15 cellular contexts compared by ENCODE assay signal in the genomic region with DNA sequence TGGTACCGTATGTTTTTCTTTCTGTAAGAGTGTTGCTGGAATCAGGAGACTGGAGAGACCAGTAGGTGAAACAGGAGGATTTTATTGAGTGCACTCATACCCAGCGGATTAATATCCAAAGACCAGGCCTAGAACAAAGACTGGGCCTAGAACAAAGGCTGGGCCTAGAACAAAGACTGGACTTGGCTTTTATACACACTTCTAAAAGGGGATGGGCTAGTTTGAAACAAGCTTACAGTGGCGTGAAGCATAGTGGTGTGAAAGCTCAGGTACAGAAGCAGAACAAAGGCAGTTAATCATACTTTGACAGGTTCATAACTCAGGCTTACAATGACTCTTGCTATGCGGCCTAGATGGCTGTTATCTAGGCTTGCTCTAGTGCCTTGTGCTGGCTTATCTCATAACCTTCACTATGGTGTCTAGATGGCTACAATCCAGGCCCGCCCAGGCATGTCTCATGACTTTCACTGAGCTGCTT.
A peak's percentile ranks its signal among the peaks of the same experiment; 100 is the strongest.
DNase-seq lines count a peak whose midpoint lies in the region; ATAC-seq and TF ChIP-seq lines count a peak whose summit lies in the region.
"Had no signal": no experiment of that assay in that cellular context is flagged by ENCODE, and none has a peak within 500 bp of the region (broad histone marks: within the 10 kb centered on the region; RNA-seq: fewer than 3 reads in every experiment).

No MANE protein-coding gene starts in this region.

- in situ Hi-C loops in Panc1 (cut with HindIII; ENCODE audit: low pct_unique_long_range_greater_than_20kb, low sequenced_read_pairs), result no loop called here

- H3K27ac ChIP-seq in breast epithelium, result no peak overlapping the region
- H3K27ac ChIP-seq in Panc1 (ENCODE audit: low read length), result no peak overlapping the region
- peak overlapping the region; percentile 26 to 77 for H3K27ac ChIP-seq in testis
- H3K27ac ChIP-seq: KMS-11, prostate gland, tibial artery had no signal

- intact Hi-C loops in MCF 10A (cut with micrococcal nuclease) (no loop called here), breast epithelium (cut with DNase I; ENCODE audit: low total_unique reads) (loop anchor here (5.0 kb wide), 1 partner anchor 515 kb away; no protein-coding TSS in a partner anchor), Panc1 (cut with micrococcal nuclease; ENCODE audit: unreplicated experiment) (no loop called here), testis (cut with DNase I; ENCODE audit: low total_unique reads) (no loop called here), head of caudate nucleus (cut with DNase I) (no loop called here)

- no peak overlapping the region for H3K4me3 Mint-ChIP-seq in MCF 10A (ENCODE audit: unreplicated experiment)

- TF ChIP-seq POLR2A in breast epithelium (IDR thresholded peaks at IDR 0.05) (no peak), erythroblast (IDR thresholded peaks at IDR 0.05; ENCODE audit: low read length) (no peak), testis (IDR thresholded peaks at IDR 0.05) (no peak)

- H3K36me3 Mint-ChIP-seq in MCF 10A (ENCODE audit: insufficient read depth, unreplicated experiment), result peaks cover 13% of the 10 kb centered on the region

- TF ChIP-seq CTCF in MCF 10A (IDR thresholded peaks at IDR 0.05; ENCODE audit: unreplicated experiment), result no peak
- no peak for TF ChIP-seq CTCF in breast epithelium (IDR thresholded peaks at IDR 0.05)
- no peak for TF ChIP-seq CTCF in Panc1 (IDR thresholded peaks at IDR 0.05)
- TF ChIP-seq CTCF in testis (IDR thresholded peaks at IDR 0.05), result no peak

- DNase-seq in MCF 10A (ENCODE audit: unreplicated experiment), result peak; percentile 4
- DNase-seq in breast epithelium (ENCODE audit: low spot score in 2 of 2), result no peak
- peak; percentile 4 for DNase-seq in Panc1 (ENCODE audit: low read depth, low spot score)
- peak; percentile 72 to 81 for DNase-seq in erythroblast (lab: John Stamatoyannopoulos, UW)
- DNase-seq in testis, result peak; percentile 87
- no peak for DNase-seq in head of caudate nucleus
- DNase-seq in GDM1 (lab: John Stamatoyannopoulos, UW), result no peak
- DNase-seq: activated naive CD4-positive, alpha-beta T cell; NCI-H187 treated with DMSO at 0.1 percent for 48 hours; Right ventricle myocardium superior; tibial artery had no signal

- WGBS in testis, 2 donors, result 76 to 83% methylated on average over 5 of the region's 5 CpGs

- BruUV-seq in MCF 10A (replicated peaks; lab: Mats Ljungman, UMichigan) (no TSS peak), Panc1 (replicated peaks; lab: Mats Ljungman, UMichigan) (no TSS peak)

- CTCF ChIA-PET in MCF 10A (lab: Yijun Ruan, JAX) (interaction anchor here (1.0 kb wide), 1 partner anchor 12 kb away, joined by 3 read pairs; no protein-coding TSS in a partner anchor), Panc1 (lab: Charles Lee) (no interaction called here)

- H3K27ac Mint-ChIP-seq in MCF 10A (ENCODE audit: low read depth, unreplicated experiment), result no peak overlapping the region

- no peaks in the 10 kb centered on the region for H3K27me3 ChIP-seq in breast epithelium
- no peaks in the 10 kb centered on the region for H3K27me3 ChIP-seq in Panc1 (ENCODE audit: control insufficient read depth, insufficient read depth, low read length)
- no peaks in the 10 kb centered on the region for H3K27me3 ChIP-seq in testis
- H3K27me3 ChIP-seq: tibial artery had no signal

- H3K4me3 ChIP-seq in breast epithelium (no peak overlapping the region), Panc1 (ENCODE audit: low read depth in 2 of 2, low read length in 2 of 2) (no peak overlapping the region), testis (no peak overlapping the region)
- H3K4me3 ChIP-seq: prostate gland, tibial artery had no signal

- peaks cover 14% of the 10 kb centered on the region for H3K36me3 ChIP-seq in breast epithelium
- H3K36me3 ChIP-seq in Panc1 (ENCODE audit: control insufficient read depth, insufficient read depth, low read length), result no peaks in the 10 kb centered on the region; the same call in 1 of the 2 replicates
- no peaks in the 10 kb centered on the region for H3K36me3 ChIP-seq in testis (ENCODE audit: low read depth, missing control alignments)
- H3K36me3 ChIP-seq: prostate gland had no signal

- H3K4me1 Mint-ChIP-seq in MCF 10A (ENCODE audit: insufficient read depth, unreplicated experiment), result no peaks in the 10 kb centered on the region

- H3K9me3 Mint-ChIP-seq in MCF 10A (ENCODE audit: unreplicated experiment), result no peaks in the 10 kb centered on the region

- H3K27me3 Mint-ChIP-seq in MCF 10A (ENCODE audit: insufficient read depth, unreplicated experiment), result no peaks in the 10 kb centered on the region

- H3K4me1 ChIP-seq in breast epithelium (no peaks in the 10 kb centered on the region), Panc1 (ENCODE audit: control insufficient read depth, insufficient read depth, low read length) (no peaks in the 10 kb centered on the region), testis (peaks cover 24% of the 10 kb centered on the region)
- H3K4me1 ChIP-seq: prostate gland, tibial artery had no signal

- POLR2A ChIA-PET in MCF 10A (lab: Yijun Ruan, JAX) (no interaction called here), Panc1 (lab: Charles Lee) (no interaction called here)

- ATAC-seq in Panc1 (no peak), GM19455 (IDR thresholded peaks at IDR 0.05; ENCODE audit: unreplicated experiment) (no peak)
- ATAC-seq: esophagus mucosa had no signal

- H3K9me3 ChIP-seq in breast epithelium (peaks cover 12 to 37% of the 10 kb centered on the region in 2 donors), Panc1 (ENCODE audit: control insufficient read depth, insufficient read depth, low read depth, low read length) (peaks cover 53% of the 10 kb centered on the region), testis (no peaks in the 10 kb centered on the region)

Comparison
In these comparisons a context has a peak if more than half of its experiments do, and no peak if none do; other contexts are left out.
1. DNase-seq: peak in MCF 10A (single experiment), Panc1 (single experiment), erythroblast (2 of 2) and testis (single experiment); none in breast epithelium (0 of 2), head of caudate nucleus (0 of 42) and GDM1 (single experiment).
2. H3K27ac ChIP-seq: peak in testis (2 of 2); none in breast epithelium (0 of 2) and Panc1 (single experiment).